ENCODE assay signal across 9 cellular contexts in genomic region chr18:48994044-48994651, GRCh38. TPM values are rescaled to one million over a fixed set of nuclear protein-coding genes. Genes with fewer than 3 reads are reported as not detected.
DNase-seq lines count a peak whose midpoint lies in the region; ATAC-seq, FAIRE-seq and TF ChIP-seq lines count a peak whose summit lies in the region.
"Had no signal": no experiment of that assay in that cellular context is flagged by ENCODE, and none has a peak within 500 bp of the region (broad histone marks: within the 10 kb centered on the region; RNA-seq: fewer than 3 reads in every experiment).

No MANE protein-coding gene starts in this region.

- no peak overlapping the region for H3K9ac ChIP-seq in mesendoderm (ENCODE audit: low read length)
- H3K9ac ChIP-seq in colonic mucosa (ENCODE audit: low read depth in 2 of 2, low read length in 2 of 2), result no peak overlapping the region

- no peak overlapping the region for H3K18ac ChIP-seq in mesendoderm (ENCODE audit: low read length)

- H3K4me3 ChIP-seq in choroid plexus epithelial cell (ENCODE audit: low read depth, low read length), result no peak overlapping the region
- no peak overlapping the region for H3K4me3 ChIP-seq in mesendoderm (ENCODE audit: low read length)
- H3K4me3 ChIP-seq in small intestine (ENCODE audit: low read depth in 1 of 2, low read length in 2 of 2), result no peak overlapping the region
- no peak overlapping the region for H3K4me3 ChIP-seq in colonic mucosa

- H3K9me3 ChIP-seq in small intestine (ENCODE audit: control insufficient read depth, low read depth), result no peaks in the 10 kb centered on the region
- H3K9me3 ChIP-seq in colonic mucosa, result no peaks in the 10 kb centered on the region

- TF ChIP-seq CTCF in choroid plexus epithelial cell (conservative IDR thresholded peaks at IDR 0.05; ENCODE audit: low read depth, low read length) (no peak), colonic mucosa (IDR thresholded peaks at IDR 0.05) (no peak)

- no peak overlapping the region for H3K4me2 ChIP-seq in mesendoderm (ENCODE audit: low read length)

- FAIRE-seq in small intestine (lab: Jason Lieb, UNC), result no peak

- no peak overlapping the region for H3K27ac ChIP-seq in mesendoderm (ENCODE audit: low read depth, low read length)
- H3K27ac ChIP-seq in small intestine (ENCODE audit: low read depth in 1 of 2, low read length in 1 of 2), result peak overlapping the region in 1 of 2 donors; percentile 55
- no peak overlapping the region for H3K27ac ChIP-seq in colonic mucosa

- no peak overlapping the region for H2AK5ac ChIP-seq in mesendoderm (ENCODE audit: low read length)

- peak overlapping the region; percentile 54 for H3K56ac ChIP-seq in mesendoderm (ENCODE audit: low read length)

- H3K4ac ChIP-seq in mesendoderm (ENCODE audit: low read depth, low read length), result no peak overlapping the region

- intact Hi-C loops in Right ventricle myocardium inferior (cut with DNase I) (no loop called here), cardiac septum (cut with DNase I) (no loop called here), colonic mucosa (cut with DNase I) (no loop called here)

- H3K23ac ChIP-seq in mesendoderm (ENCODE audit: low read length), result no peak overlapping the region

- H2BK15ac ChIP-seq in mesendoderm (replicated peaks; ENCODE audit: low read depth), result no peak overlapping the region

- no peak overlapping the region for H4K5ac ChIP-seq in mesendoderm (ENCODE audit: low read length)

- no peaks in the 10 kb centered on the region for H3K36me3 ChIP-seq in mesendoderm (ENCODE audit: control insufficient read depth, insufficient read depth, low read length)
- H3K36me3 ChIP-seq in small intestine (ENCODE audit: control insufficient read depth in 2 of 2, insufficient read depth in 2 of 2, low read length in 2 of 2), result no peaks in the 10 kb centered on the region
- H3K36me3 ChIP-seq in colonic mucosa, result no peaks in the 10 kb centered on the region

- no peak overlapping the region for H2BK5ac ChIP-seq in mesendoderm (ENCODE audit: low read length)

- H3K79me2 ChIP-seq in mesendoderm (ENCODE audit: control insufficient read depth, insufficient read depth, low read length), result no peaks in the 10 kb centered on the region

- ATAC-seq in Right ventricle myocardium inferior, result peak; percentile 24
- ATAC-seq in HG02885 (IDR thresholded peaks at IDR 0.05; ENCODE audit: poor library complexity, unreplicated experiment), result no peak
- no peak for ATAC-seq in HG02970 (IDR thresholded peaks at IDR 0.05; ENCODE audit: low FRiP score, unreplicated experiment)

- H3K4me1 ChIP-seq in mesendoderm (ENCODE audit: control insufficient read depth, low read depth, low read length) (peaks cover 12% of the 10 kb centered on the region), small intestine (ENCODE audit: control insufficient read depth in 2 of 2, insufficient read depth in 1 of 2, low read depth in 1 of 2, low read length in 1 of 2) (peaks cover 0 to 8% of the 10 kb centered on the region in 2 donors), colonic mucosa (peaks cover 7% of the 10 kb centered on the region)

- no peaks in the 10 kb centered on the region for H3K27me3 ChIP-seq in mesendoderm (ENCODE audit: insufficient read depth, low read length, poor library complexity)
- H3K27me3 ChIP-seq in small intestine (ENCODE audit: control insufficient read depth in 2 of 2, insufficient read depth in 2 of 2, low read length in 2 of 2), result no peaks in the 10 kb centered on the region
- H3K27me3 ChIP-seq in colonic mucosa, result no peaks in the 10 kb centered on the region

- DNase-seq in Right ventricle myocardium inferior (ENCODE audit: missing footprints) (peak; percentile 51), cardiac septum (ENCODE audit: low spot score) (no peak), choroid plexus epithelial cell (ENCODE audit: low read depth) (peak; percentile 87), mesendoderm (no peak), small intestine (no peak), colonic mucosa (no peak)
- DNase-seq: CD4-positive, CD25-positive, alpha-beta regulatory T cell had no signal

- no CpG with 5 or more reads among the region's 15 CpGs for WGBS in mesendoderm (ENCODE audit: extremely low coverage, insufficient coverage, low lambda C conversion rate)
- 50 to 71% (median 64%) methylated on average over 15 of the region's 15 CpGs for WGBS in small intestine, 3 donors

- H3K79me1 ChIP-seq in mesendoderm (ENCODE audit: low read length), result no peaks in the 10 kb centered on the region

- H4K8ac ChIP-seq in mesendoderm (ENCODE audit: low read depth, low read length), result no peak overlapping the region

- H2BK120ac ChIP-seq in mesendoderm (ENCODE audit: low read depth, low read length), result no peak overlapping the region

RNA-seq across cellular contexts. Expression of gene SMAD7, which starts 43.4 kb away (rescaled TPM):
- total RNA-seq in Right ventricle myocardium inferior (12.0 TPM), cardiac septum (42.4 TPM), colonic mucosa (10 to 100 TPM; 21.2 to 21.6 TPM)
- 25.8 TPM for polyA plus RNA-seq in mesendoderm (2013, experiment 1 of 2)
- polyA plus RNA-seq in mesendoderm (2013, experiment 2 of 2), result 23.8 TPM
- 10 to 100 TPM; 17.2 to 24.0 (median 18.3) TPM for polyA plus RNA-seq in small intestine

Comparison
In these comparisons a context has a peak if more than half of its experiments do, and no peak if none do; other contexts are left out.
1. DNase-seq: peak in Right ventricle myocardium inferior (single experiment) and choroid plexus epithelial cell (single experiment); none in cardiac septum (single experiment), mesendoderm (single experiment), small intestine (single experiment) and colonic mucosa (single experiment).